In the genomic region with DNA sequence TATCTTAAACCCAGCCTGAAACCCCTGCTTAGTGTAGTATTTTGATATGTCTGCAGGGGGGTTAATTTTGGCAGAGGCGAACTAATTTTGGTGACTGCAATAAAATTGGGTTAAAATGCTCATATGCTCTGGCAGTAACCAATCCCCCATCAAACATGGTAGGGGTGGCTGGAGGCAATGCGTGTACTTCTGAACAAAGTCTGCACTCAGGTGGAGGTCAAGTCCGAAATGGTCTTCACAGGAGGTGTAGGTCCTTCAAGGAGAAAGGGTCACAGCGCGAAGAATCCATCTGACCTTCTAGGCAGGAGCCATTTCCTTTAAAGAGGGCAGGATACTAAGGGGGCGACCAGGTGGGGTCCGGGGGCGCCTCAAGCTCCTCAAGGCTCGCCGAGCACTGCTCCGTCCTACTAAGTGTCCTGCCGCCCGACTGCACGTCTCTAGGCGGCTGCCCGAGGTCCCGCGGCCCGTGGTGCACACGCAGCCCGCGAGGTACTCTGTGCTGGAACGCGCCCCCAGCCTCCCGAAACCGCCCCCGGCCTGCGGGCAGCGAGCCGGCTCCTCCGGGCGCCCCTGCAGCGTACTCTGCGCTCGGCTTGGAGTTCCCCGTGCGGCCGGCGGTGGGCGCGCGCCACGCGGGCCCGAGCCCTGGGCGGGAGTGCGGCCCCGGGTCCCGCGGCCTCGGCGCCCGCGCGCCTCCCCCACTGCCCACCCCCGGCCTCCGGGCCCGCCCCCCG, we compare ENCODE assay signal across 8 cellular contexts. TPM values are rescaled to one million over a fixed set of nuclear protein-coding genes. Genes with fewer than 3 reads are reported as not detected.
DNase-seq lines count a peak whose midpoint lies in the region; ATAC-seq and TF ChIP-seq lines count a peak whose summit lies in the region.

No MANE protein-coding gene starts in this region.

- H3K9me3 Mint-ChIP-seq in neural progenitor cell, result no peaks in the 10 kb centered on the region

- 30% methylated on average over 5 of the region's 59 CpGs for WGBS in esophagus muscularis mucosa

- H3K9me3 ChIP-seq in esophagus muscularis mucosa (no peaks in the 10 kb centered on the region), neural progenitor cell (ENCODE audit: low read depth) (no peaks in the 10 kb centered on the region), upper lobe of right lung (no peaks in the 10 kb centered on the region)

- H2AFZ ChIP-seq in neural progenitor cell (replicated peaks), result no peak overlapping the region

- intact Hi-C loops in esophagus muscularis mucosa (cut with DNase I), result loop anchor here (1.0 to 10.0 kb wide), 5 partner anchors 170 to 518 kb away; no protein-coding TSS in a partner anchor
- intact Hi-C loops in upper lobe of right lung (cut with DNase I), result loop anchor here (5.0 kb wide), 1 partner anchor 310 kb away; no protein-coding TSS in a partner anchor

- H3K9ac ChIP-seq in neural progenitor cell, result no peak overlapping the region

- H3K27me3 ChIP-seq in esophagus muscularis mucosa, result no peaks in the 10 kb centered on the region
- H3K27me3 ChIP-seq in neural progenitor cell, result peaks cover 77% of the 10 kb centered on the region
- peaks cover 4% of the 10 kb centered on the region for H3K27me3 ChIP-seq in upper lobe of right lung

- peaks cover 21% of the 10 kb centered on the region for H3F3A ChIP-seq in neural progenitor cell (ENCODE audit: low read depth)

- ATAC-seq in upper lobe of right lung, result peak; percentile 64

- peak overlapping the region; percentile 91 for H3K4me3 Mint-ChIP-seq in neural progenitor cell

- H3K79me2 ChIP-seq in neural progenitor cell (ENCODE audit: low read depth), result no peaks in the 10 kb centered on the region

- peak overlapping the region; percentile 61 for H3K27ac Mint-ChIP-seq in neural progenitor cell

- H3K27me3 Mint-ChIP-seq in neural progenitor cell (ENCODE audit: insufficient read depth, low read depth), result peaks cover 23% of the 10 kb centered on the region

- peaks cover 20% of the 10 kb centered on the region for H4K20me1 ChIP-seq in neural progenitor cell (ENCODE audit: low read depth)

- no peak for TF ChIP-seq EP300 in esophagus muscularis mucosa (IDR thresholded peaks at IDR 0.05)

- H3K4me2 ChIP-seq in neural progenitor cell, result peak overlapping the region; percentile 95

- no peaks in the 10 kb centered on the region for H3K36me3 Mint-ChIP-seq in neural progenitor cell

- H3K4me3 ChIP-seq in esophagus muscularis mucosa, result peak overlapping the region; percentile 84 to 94 (median 88)
- peak overlapping the region; percentile 78 for H3K4me3 ChIP-seq in neural progenitor cell
- H3K4me3 ChIP-seq in upper lobe of right lung, result peak overlapping the region; percentile 60

- H3K27ac ChIP-seq in esophagus muscularis mucosa (replicated peaks in 1 of 4) (peak overlapping the region; percentile 87 to 92 (median 90)), neural progenitor cell (no peak overlapping the region), upper lobe of right lung (no peak overlapping the region)

- H3K4me1 ChIP-seq in esophagus muscularis mucosa (peaks cover 25 to 52% (median 47%) of the 10 kb centered on the region in 4 donors), neural progenitor cell (peaks cover 11% of the 10 kb centered on the region), upper lobe of right lung (peaks cover 32% of the 10 kb centered on the region)

- no peak for TF ChIP-seq POLR2A in esophagus muscularis mucosa (IDR thresholded peaks at IDR 0.05; ENCODE audit: low read depth)

- H3K36me3 ChIP-seq in esophagus muscularis mucosa (no peaks in the 10 kb centered on the region), neural progenitor cell (no peaks in the 10 kb centered on the region), upper lobe of right lung (no peaks in the 10 kb centered on the region)

- H3K4me1 Mint-ChIP-seq in neural progenitor cell, result peaks cover 26% of the 10 kb centered on the region

- peak; percentile 26 for DNase-seq in DMS53 (lab: John Stamatoyannopoulos, UW)
- DNase-seq in DMS53 treated with DMSO at 0.1 percent for 48 hours (lab: John Stamatoyannopoulos, UW; ENCODE audit: unreplicated experiment), result no peak
- DNase-seq in activated CD8-positive, alpha-beta memory T cell treated with anti-CD3 and anti-CD28 coated beads for 24 hours, result peak; percentile 82
- DNase-seq in esophagus muscularis mucosa (ENCODE audit: extremely low spot score), result no peak
- DNase-seq in neural progenitor cell (ENCODE audit: low spot score), result peak; percentile 75
- DNase-seq in upper lobe of right lung, result peak; percentile 74
- no peak for DNase-seq in NCI-H524 treated with DMSO at 0.1 percent for 48 hours (lab: John Stamatoyannopoulos, UW)

- peak; percentile 17 for TF ChIP-seq CTCF in LNCAP (IDR thresholded peaks at IDR 0.05)
- peak; percentile 49 to 65 (median 54) for TF ChIP-seq CTCF in esophagus muscularis mucosa (IDR thresholded peaks at IDR 0.05)
- peak; percentile 32 for TF ChIP-seq CTCF in neural progenitor cell (IDR thresholded peaks at IDR 0.05)
- TF ChIP-seq CTCF in upper lobe of right lung (IDR thresholded peaks at IDR 0.05), result peak; percentile 27

RNA-seq across cellular contexts. Expression of a gene that starts 1.7 kb away (rescaled TPM):
- total RNA-seq in esophagus muscularis mucosa (10 to 100 TPM; 20.4 to 40.4 (median 35.3) TPM), neural progenitor cell (ENCODE audit: low replicate concordance) (0.28 and 0.65 TPM in 2 replicates), upper lobe of right lung (18.4 TPM)

Comparison
In these comparisons a context has a peak if more than half of its experiments do, and no peak if none do; other contexts are left out.
1. DNase-seq: peak in DMS53 (single experiment), activated CD8-positive, alpha-beta memory T cell treated with anti-CD3 and anti-CD28 coated beads for 24 hours (single experiment), neural progenitor cell (single experiment) and upper lobe of right lung (single experiment); none in DMS53 treated with DMSO at 0.1 percent for 48 hours (single experiment), esophagus muscularis mucosa (single experiment) and NCI-H524 treated with DMSO at 0.1 percent for 48 hours (single experiment).
2. H3K27ac ChIP-seq: peak in esophagus muscularis mucosa (4 of 4); none in neural progenitor cell (single experiment) and upper lobe of right lung (single experiment).
3. RNA of a gene that starts 1.7 kb away (total RNA-seq): 20.4 to 40.4 TPM in esophagus muscularis mucosa and 18.4 TPM in upper lobe of right lung (single experiment); 0.28 to 0.65 TPM in neural progenitor cell; every median in the first group is over 10 times any median in the second.
4. Peak in every context shown above with its lines, with median percentiles within 50 percentile points of each other: CTCF ChIP-seq and H3K4me3 ChIP-seq.